In the genomic region with DNA sequence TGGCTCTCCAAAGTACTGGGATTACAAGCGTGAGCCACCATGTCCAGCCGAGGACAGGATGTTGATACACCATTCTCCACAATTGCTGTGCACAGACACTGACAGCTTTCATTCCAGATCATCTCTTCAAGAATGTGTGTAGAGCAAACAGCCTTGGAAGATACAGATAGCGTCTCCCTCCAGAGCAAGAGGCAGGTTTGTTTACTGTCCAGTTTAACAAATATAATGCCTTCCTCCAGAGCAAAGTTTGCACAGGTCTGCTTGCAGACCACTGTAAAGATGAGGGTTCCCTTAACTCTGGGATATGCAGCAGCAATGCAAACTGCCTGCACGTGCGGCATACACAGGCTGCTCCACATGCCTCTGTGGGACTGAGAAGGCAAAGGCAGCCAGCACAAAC, we compare ENCODE assay signal across 19 cellular contexts. TPM values are rescaled to one million over a fixed set of nuclear protein-coding genes. Genes with fewer than 3 reads are reported as not detected.
A peak's percentile ranks its signal among the peaks of the same experiment; 100 is the strongest.
DNase-seq lines count a peak whose midpoint lies in the region; ATAC-seq and TF ChIP-seq lines count a peak whose summit lies in the region.
"Had no signal": no experiment of that assay in that cellular context is flagged by ENCODE, and none has a peak within 500 bp of the region (broad histone marks: within the 10 kb centered on the region; RNA-seq: fewer than 3 reads in every experiment).

No MANE protein-coding gene starts in this region.

- no peaks in the 10 kb centered on the region for H3K27me3 Mint-ChIP-seq in activated naive CD4-positive, alpha-beta T cell treated with anti-CD3 and anti-CD28 coated beads, Interleukin-2, amount 50 U/mL, for 24 hours
- H3K27me3 Mint-ChIP-seq in activated T-helper 2 cell treated with anti-CD3 and anti-CD28 coated beads, Interferon-gamma antibody, Interleukin-2, Interleukin-4, amounts not matched to agents 10 μg/mL and 5 μg/mL and 100 μg/mL, durations not matched to agents 14 hours and 24 hours and 36 hours (ENCODE audit: low read depth): no peaks in the 10 kb centered on the region

- H3K9me3 Mint-ChIP-seq in activated naive CD4-positive, alpha-beta T cell treated with anti-CD3 and anti-CD28 coated beads, Interleukin-2, amount 50 U/mL, for 24 hours: no peaks in the 10 kb centered on the region
- peaks cover 0 to 5% of the 10 kb centered on the region in 2 donors for H3K9me3 Mint-ChIP-seq in activated naive CD4-positive, alpha-beta T cell treated with anti-CD3 and anti-CD28 coated beads, Interleukin-2, amount 50 U/mL, for 72 hours
- no peaks in the 10 kb centered on the region for H3K9me3 Mint-ChIP-seq in activated T-helper 2 cell treated with anti-CD3 and anti-CD28 coated beads, Interferon-gamma antibody, Interleukin-2, Interleukin-4, amounts not matched to agents 10 μg/mL and 5 μg/mL and 100 μg/mL, durations not matched to agents 14 hours and 24 hours and 36 hours
- H3K9me3 Mint-ChIP-seq in stimulated activated effector memory CD8-positive, alpha-beta T cell treated with anti-CD3 and anti-CD28 coated beads, Interleukin-12 subunit alpha, Interleukin-12 subunit beta, amount 100 ng/mL, for 72 hours: no peaks in the 10 kb centered on the region
- H3K9me3 Mint-ChIP-seq: CD8-positive, alpha-beta T cell had no signal

- ATAC-seq in activated naive CD4-positive, alpha-beta T cell treated with anti-CD3 and anti-CD28 coated beads, Interleukin-2, amount 50 U/mL, for 72 hours: no peak
- no peak for ATAC-seq in stimulated activated effector memory CD8-positive, alpha-beta T cell treated with anti-CD3 and anti-CD28 coated beads, Interleukin-12 subunit alpha, Interleukin-12 subunit beta, amount 100 ng/mL, for 72 hours
- ATAC-seq: CD8-positive, alpha-beta T cell; Panc1 had no signal

- peak overlapping the region; percentile 31 for H3K27ac Mint-ChIP-seq in activated naive CD4-positive, alpha-beta T cell treated with anti-CD3 and anti-CD28 coated beads, Interleukin-2, amount 50 U/mL, for 24 hours
- H3K27ac Mint-ChIP-seq in activated naive CD4-positive, alpha-beta T cell treated with anti-CD3 and anti-CD28 coated beads, Interleukin-2, amount 50 U/mL, for 72 hours: no peak overlapping the region
- H3K27ac Mint-ChIP-seq in activated T-helper 2 cell treated with anti-CD3 and anti-CD28 coated beads, Interferon-gamma antibody, Interleukin-2, Interleukin-4, amounts not matched to agents 10 μg/mL and 5 μg/mL and 100 μg/mL, durations not matched to agents 14 hours and 24 hours and 36 hours: peak overlapping the region; percentile 87
- peak overlapping the region; percentile 43 for H3K27ac Mint-ChIP-seq in stimulated activated effector memory CD8-positive, alpha-beta T cell treated with anti-CD3 and anti-CD28 coated beads, Interleukin-12 subunit alpha, Interleukin-12 subunit beta, amount 100 ng/mL, for 72 hours

- TF ChIP-seq CTCF in Loucy (conservative IDR thresholded peaks at IDR 0.05; ENCODE audit: low read length) (no peak), BE2C (IDR thresholded peaks at IDR 0.05; ENCODE audit: low read depth, low read length) (no peak)

- no peaks in the 10 kb centered on the region for H3F3A ChIP-seq in Loucy (ENCODE audit: low read depth)

- H3K9me2 ChIP-seq in Loucy (replicated peaks; ENCODE audit: low read depth, low read length): no peaks in the 10 kb centered on the region

- no peaks in the 10 kb centered on the region for H3K9me3 ChIP-seq in Loucy (ENCODE audit: insufficient read depth, low read depth, low read length)
- no peaks in the 10 kb centered on the region for H3K9me3 ChIP-seq in BE2C
- H3K9me3 ChIP-seq: BLaER1 treated with 17β-estradiol and CSF1 and Interleukin-3, amounts not matched to agents 10 nM and 100 nM; HAP-1 had no signal

- peaks cover 2% of the 10 kb centered on the region for H3K36me3 Mint-ChIP-seq in activated naive CD4-positive, alpha-beta T cell treated with anti-CD3 and anti-CD28 coated beads, Interleukin-2, amount 50 U/mL, for 24 hours
- peaks cover 19 to 82% of the 10 kb centered on the region in 2 donors for H3K36me3 Mint-ChIP-seq in activated naive CD4-positive, alpha-beta T cell treated with anti-CD3 and anti-CD28 coated beads, Interleukin-2, amount 50 U/mL, for 72 hours
- peaks cover 86% of the 10 kb centered on the region for H3K36me3 Mint-ChIP-seq in activated T-helper 2 cell treated with anti-CD3 and anti-CD28 coated beads, Interferon-gamma antibody, Interleukin-2, Interleukin-4, amounts not matched to agents 10 μg/mL and 5 μg/mL and 100 μg/mL, durations not matched to agents 14 hours and 24 hours and 36 hours (ENCODE audit: low read depth)
- H3K36me3 Mint-ChIP-seq in stimulated activated effector memory CD8-positive, alpha-beta T cell treated with anti-CD3 and anti-CD28 coated beads, Interleukin-12 subunit alpha, Interleukin-12 subunit beta, amount 100 ng/mL, for 72 hours: peaks cover 77% of the 10 kb centered on the region
- H3K36me3 Mint-ChIP-seq: CD8-positive, alpha-beta T cell had no signal

- H3K79me2 ChIP-seq in Loucy (ENCODE audit: insufficient read depth, low read length): no peaks in the 10 kb centered on the region

- peaks cover 50% of the 10 kb centered on the region for H3K4me1 ChIP-seq in Loucy (ENCODE audit: insufficient read depth, low read length, poor library complexity, severe bottlenecking)
- no peaks in the 10 kb centered on the region for H3K4me1 ChIP-seq in BE2C
- H3K4me1 ChIP-seq: HAP-1 had no signal

- H3K36me3 ChIP-seq in Loucy (ENCODE audit: insufficient read depth, low read length) (no peaks in the 10 kb centered on the region), BE2C (no peaks in the 10 kb centered on the region)
- H3K36me3 ChIP-seq: HAP-1 had no signal

- no peak overlapping the region for H3K4me3 Mint-ChIP-seq in activated naive CD4-positive, alpha-beta T cell treated with anti-CD3 and anti-CD28 coated beads, Interleukin-2, amount 50 U/mL, for 24 hours
- H3K4me3 Mint-ChIP-seq in activated T-helper 2 cell treated with anti-CD3 and anti-CD28 coated beads, Interferon-gamma antibody, Interleukin-2, Interleukin-4, amounts not matched to agents 10 μg/mL and 5 μg/mL and 100 μg/mL, durations not matched to agents 14 hours and 24 hours and 36 hours (ENCODE audit: low read depth): no peak overlapping the region
- no peak overlapping the region for H3K4me3 Mint-ChIP-seq in stimulated activated effector memory CD8-positive, alpha-beta T cell treated with anti-CD3 and anti-CD28 coated beads, Interleukin-12 subunit alpha, Interleukin-12 subunit beta, amount 100 ng/mL, for 72 hours

- no peak overlapping the region for H3K9ac ChIP-seq in Loucy (ENCODE audit: low read depth, low read length, poor library complexity, severe bottlenecking)
- H3K9ac ChIP-seq: BLaER1 treated with 17β-estradiol and CSF1 and Interleukin-3, amounts not matched to agents 10 nM and 100 nM; GM23248 had no signal

- H3K27me3 ChIP-seq in Loucy (ENCODE audit: insufficient read depth, low read length, poor library complexity, severe bottlenecking) (no peaks in the 10 kb centered on the region), BE2C (peaks cover 19% of the 10 kb centered on the region)

- no peak overlapping the region for H3K4me2 ChIP-seq in Loucy (ENCODE audit: low read depth, low read length, poor library complexity, severe bottlenecking)

- H3K4me3 ChIP-seq in Loucy (ENCODE audit: low read length, poor library complexity, severe bottlenecking): no peak overlapping the region
- H3K4me3 ChIP-seq in BE2C (ENCODE audit: low read depth, low read length): no peak overlapping the region
- H3K4me3 ChIP-seq: BLaER1 treated with 17β-estradiol and CSF1 and Interleukin-3, amounts not matched to agents 10 nM and 100 nM; GM23248; HAP-1 had no signal

- H2AFZ ChIP-seq in Loucy (ENCODE audit: low read length): 0 out of 2 replicates have a peak overlapping the region, but pooled peaks have one; percentile 33
- H2AFZ ChIP-seq: GM23248 had no signal

- no peak for DNase-seq in activated naive CD4-positive, alpha-beta T cell treated with anti-CD3 and anti-CD28 coated beads, Interleukin-2, amount 50 U/mL, for 72 hours (ENCODE audit: low spot score in 2 of 2)
- no peak for DNase-seq in activated T-helper 2 cell treated with anti-CD3 and anti-CD28 coated beads, Interferon-gamma antibody, Interleukin-2, Interleukin-4, amounts not matched to agents 10 μg/mL and 5 μg/mL and 100 μg/mL, durations not matched to agents 14 hours and 24 hours and 36 hours (ENCODE audit: low spot score)
- DNase-seq in stimulated activated effector memory CD8-positive, alpha-beta T cell treated with anti-CD3 and anti-CD28 coated beads, Interleukin-12 subunit alpha, Interleukin-12 subunit beta, amount 100 ng/mL, for 72 hours (ENCODE audit: low spot score in 2 of 2): no peak
- no peak for DNase-seq in hippocampal formation (lab: John Stamatoyannopoulos, UW)
- DNase-seq in BE2C: no peak
- DNase-seq: CD8-positive, alpha-beta T cell; DND-41; GM23248; KBM-7; NCI-H1092 treated with DMSO at 0.1 percent for 48 hours; NCI-H1436 treated with DMSO at 0.1 percent for 48 hours; NCI-H1930; SIG-M5 had no signal

- intact Hi-C loops in activated T-helper 2 cell treated with anti-CD3 and anti-CD28 coated beads, Interferon-gamma antibody, Interleukin-2, Interleukin-4, amounts not matched to agents 10 μg/mL and 5 μg/mL and 100 μg/mL, durations not matched to agents 14 hours and 24 hours and 36 hours (cut with micrococcal nuclease): loop anchor here (5.0 kb wide), 1 partner anchor 36 kb away; no protein-coding TSS in a partner anchor

- peaks cover 72% of the 10 kb centered on the region for H3K4me1 Mint-ChIP-seq in activated naive CD4-positive, alpha-beta T cell treated with anti-CD3 and anti-CD28 coated beads, Interleukin-2, amount 50 U/mL, for 24 hours
- peaks cover 84% of the 10 kb centered on the region for H3K4me1 Mint-ChIP-seq in activated T-helper 2 cell treated with anti-CD3 and anti-CD28 coated beads, Interferon-gamma antibody, Interleukin-2, Interleukin-4, amounts not matched to agents 10 μg/mL and 5 μg/mL and 100 μg/mL, durations not matched to agents 14 hours and 24 hours and 36 hours (ENCODE audit: low read depth)
- peaks cover 79% of the 10 kb centered on the region for H3K4me1 Mint-ChIP-seq in stimulated activated effector memory CD8-positive, alpha-beta T cell treated with anti-CD3 and anti-CD28 coated beads, Interleukin-12 subunit alpha, Interleukin-12 subunit beta, amount 100 ng/mL, for 72 hours

- no peaks in the 10 kb centered on the region for H4K20me1 ChIP-seq in Loucy (ENCODE audit: insufficient read depth, low read length, poor library complexity, severe bottlenecking)
- H4K20me1 ChIP-seq: BLaER1 treated with 17β-estradiol and CSF1 and Interleukin-3, amounts not matched to agents 10 nM and 100 nM had no signal

RNA-seq across cellular contexts. Expression of gene TMPRSS3, which starts 4.6 kb away (rescaled TPM):
- total RNA-seq in activated naive CD4-positive, alpha-beta T cell treated with anti-CD3 and anti-CD28 coated beads, Interleukin-2, amount 50 U/mL, for 72 hours: 10 to 100 TPM in 1 of 2 donors, 1 to 10 TPM in 1; 9.8 to 68.6 TPM
- 81.0 and 88.1 TPM in 2 replicates for total RNA-seq in activated T-helper 2 cell treated with anti-CD3 and anti-CD28 coated beads, Interferon-gamma antibody, Interleukin-2, Interleukin-4, amounts not matched to agents 10 μg/mL and 5 μg/mL and 100 μg/mL, durations not matched to agents 14 hours and 24 hours and 36 hours
- not detected for polyA plus RNA-seq in BE2C (2012; ENCODE audit: insufficient read depth, insufficient read length, low read depth)
- total RNA-seq: GM23248 had no signal
- polyA plus RNA-seq: GM23248 had no signal

RNA-seq across cellular contexts. Expression of gene UBASH3A, which starts 12.4 kb away (rescaled TPM):
- total RNA-seq in activated naive CD4-positive, alpha-beta T cell treated with anti-CD3 and anti-CD28 coated beads, Interleukin-2, amount 50 U/mL, for 72 hours: 10 to 100 TPM; 13.0 to 51.9 TPM
- 86.0 and 87.4 TPM in 2 replicates for total RNA-seq in activated T-helper 2 cell treated with anti-CD3 and anti-CD28 coated beads, Interferon-gamma antibody, Interleukin-2, Interleukin-4, amounts not matched to agents 10 μg/mL and 5 μg/mL and 100 μg/mL, durations not matched to agents 14 hours and 24 hours and 36 hours
- polyA plus RNA-seq in BE2C (2012; ENCODE audit: insufficient read depth, insufficient read length, low read depth): not detected
- total RNA-seq: GM23248, NCI-H460 had no signal
- polyA plus RNA-seq: GM23248 had no signal

RNA-seq across cellular contexts. Expression of gene TFF1, which starts 25.0 kb away (rescaled TPM):
- total RNA-seq in activated naive CD4-positive, alpha-beta T cell treated with anti-CD3 and anti-CD28 coated beads, Interleukin-2, amount 50 U/mL, for 72 hours: not detected
- 0.48 and 0.51 TPM in 2 replicates for total RNA-seq in activated T-helper 2 cell treated with anti-CD3 and anti-CD28 coated beads, Interferon-gamma antibody, Interleukin-2, Interleukin-4, amounts not matched to agents 10 μg/mL and 5 μg/mL and 100 μg/mL, durations not matched to agents 14 hours and 24 hours and 36 hours
- not detected for polyA plus RNA-seq in BE2C (2012; ENCODE audit: insufficient read depth, insufficient read length, low read depth)
- total RNA-seq: CD8-positive, alpha-beta T cell; GM23248; NCI-H460 had no signal
- polyA plus RNA-seq: GM23248 had no signal

RNA-seq across cellular contexts. Expression of gene TFF2, which starts 40.5 kb away (rescaled TPM):
- not detected for total RNA-seq in activated naive CD4-positive, alpha-beta T cell treated with anti-CD3 and anti-CD28 coated beads, Interleukin-2, amount 50 U/mL, for 72 hours
- not detected in 2 replicates for total RNA-seq in activated T-helper 2 cell treated with anti-CD3 and anti-CD28 coated beads, Interferon-gamma antibody, Interleukin-2, Interleukin-4, amounts not matched to agents 10 μg/mL and 5 μg/mL and 100 μg/mL, durations not matched to agents 14 hours and 24 hours and 36 hours
- not detected for polyA plus RNA-seq in BE2C (2012; ENCODE audit: insufficient read depth, insufficient read length, low read depth)
- total RNA-seq: CD8-positive, alpha-beta T cell; GM23248; NCI-H460 had no signal
- polyA plus RNA-seq: GM23248 had no signal

Comparison
In these comparisons a context has a peak if more than half of its experiments do, and no peak if none do; other contexts are left out.
1. H3K27ac Mint-ChIP-seq: peak in activated naive CD4-positive, alpha-beta T cell treated with anti-CD3 and anti-CD28 coated beads, Interleukin-2, amount 50 U/mL, for 24 hours (single experiment), activated T-helper 2 cell treated with anti-CD3 and anti-CD28 coated beads, Interferon-gamma antibody, Interleukin-2, Interleukin-4, amounts not matched to agents 10 μg/mL and 5 μg/mL and 100 μg/mL, durations not matched to agents 14 hours and 24 hours and 36 hours (single experiment) and stimulated activated effector memory CD8-positive, alpha-beta T cell treated with anti-CD3 and anti-CD28 coated beads, Interleukin-12 subunit alpha, Interleukin-12 subunit beta, amount 100 ng/mL, for 72 hours (single experiment); none in activated naive CD4-positive, alpha-beta T cell treated with anti-CD3 and anti-CD28 coated beads, Interleukin-2, amount 50 U/mL, for 72 hours (0 of 2).